ENCODE assay signal across 1 cellular context in the genomic region with DNA sequence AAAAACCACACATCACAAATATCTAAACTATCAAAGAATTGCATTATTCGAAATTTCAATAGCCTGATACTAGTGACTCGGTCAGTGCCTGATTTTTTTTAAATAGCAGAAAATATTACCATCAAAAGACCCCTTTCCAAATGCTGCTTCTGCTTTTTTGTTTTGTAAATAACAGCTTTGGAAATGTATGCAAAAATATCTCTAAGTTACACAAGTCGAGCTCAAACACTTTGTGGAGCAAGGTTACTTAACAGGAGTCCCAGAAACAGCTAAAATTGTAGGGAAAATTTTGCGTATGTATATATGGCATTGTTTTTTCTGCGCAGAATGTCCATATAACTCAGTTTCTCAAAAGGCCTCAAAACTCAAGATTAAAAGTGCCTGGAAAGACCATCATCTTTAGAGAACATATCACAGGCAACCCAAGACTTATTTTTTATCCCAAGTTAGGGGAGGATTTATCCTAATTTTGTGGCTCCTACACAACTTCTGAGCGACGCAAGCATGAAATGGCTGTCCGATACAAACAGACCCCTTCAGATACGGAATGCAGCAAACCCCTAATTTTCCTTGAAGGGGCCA.
TF ChIP-seq lines count a peak whose summit lies in the region.

No MANE protein-coding gene starts in this region.

TF ChIP-seq in K562, 482 proteins besides CTCF, POLR2A, EP300 and RAD21:
- TF ChIP-seq STAT5B (CRISPR knock-in tag; IDR thresholded peaks at IDR 0.05) (no peak), FOS (IDR thresholded peaks at IDR 0.05; ENCODE audit: extremely low read depth, insufficient read length) (no peak), MCM7 (IDR thresholded peaks at IDR 0.05) (no peak), NEUROD1 (IDR thresholded peaks at IDR 0.05; ENCODE audit: borderline replicate concordance, low read depth, low read length, partially characterized antibody) (no peak), POLR2AphosphoS5 (IDR thresholded peaks at IDR 0.05; ENCODE audit: control insufficient read depth, insufficient read depth, low read depth, low read length) (no peak), FOXK1 (CRISPR knock-in tag; IDR thresholded peaks at IDR 0.05; ENCODE audit: borderline replicate concordance) (no peak), CCAR2 (IDR thresholded peaks at IDR 0.05; ENCODE audit: low read depth, low read length) (no peak)
- TF ChIP-seq, protein P1, sequence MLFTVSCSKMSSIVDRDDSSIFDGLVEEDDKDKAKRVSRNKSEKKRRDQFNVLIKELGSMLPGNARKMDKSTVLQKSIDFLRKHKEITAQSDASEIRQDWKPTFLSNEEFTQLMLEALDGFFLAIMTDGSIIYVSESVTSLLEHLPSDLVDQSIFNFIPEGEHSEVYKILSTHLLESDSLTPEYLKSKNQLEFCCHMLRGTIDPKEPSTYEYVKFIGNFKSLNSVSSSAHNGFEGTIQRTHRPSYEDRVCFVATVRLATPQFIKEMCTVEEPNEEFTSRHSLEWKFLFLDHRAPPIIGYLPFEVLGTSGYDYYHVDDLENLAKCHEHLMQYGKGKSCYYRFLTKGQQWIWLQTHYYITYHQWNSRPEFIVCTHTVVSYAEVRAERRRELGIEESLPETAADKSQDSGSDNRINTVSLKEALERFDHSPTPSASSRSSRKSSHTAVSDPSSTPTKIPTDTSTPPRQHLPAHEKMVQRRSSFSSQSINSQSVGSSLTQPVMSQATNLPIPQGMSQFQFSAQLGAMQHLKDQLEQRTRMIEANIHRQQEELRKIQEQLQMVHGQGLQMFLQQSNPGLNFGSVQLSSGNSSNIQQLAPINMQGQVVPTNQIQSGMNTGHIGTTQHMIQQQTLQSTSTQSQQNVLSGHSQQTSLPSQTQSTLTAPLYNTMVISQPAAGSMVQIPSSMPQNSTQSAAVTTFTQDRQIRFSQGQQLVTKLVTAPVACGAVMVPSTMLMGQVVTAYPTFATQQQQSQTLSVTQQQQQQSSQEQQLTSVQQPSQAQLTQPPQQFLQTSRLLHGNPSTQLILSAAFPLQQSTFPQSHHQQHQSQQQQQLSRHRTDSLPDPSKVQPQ (CRISPR knock-in tag; IDR thresholded peaks at IDR 0.05; ENCODE audit: borderline replicate concordance): no peak
